In genomic region chr13:34805347-34805746, GRCh38 we compare ENCODE assay signal across 20 cellular contexts.
"Had no signal": no experiment of that assay in that cellular context is flagged by ENCODE, and none has a peak within 500 bp of the region (broad histone marks: within the 10 kb centered on the region; RNA-seq: fewer than 3 reads in every experiment).

No MANE protein-coding gene starts in this region.

- H3K9me3 ChIP-seq: esophagus muscularis mucosa, gastroesophageal sphincter, mucosa of descending colon, ovary, tibial artery, upper lobe of left lung, uterus had no signal

- H3K27me3 ChIP-seq: esophagus muscularis mucosa, gastroesophageal sphincter, ovary, tibial artery, upper lobe of left lung, uterus had no signal

- H3K4me1 ChIP-seq: esophagus muscularis mucosa, gastroesophageal sphincter, tibial artery, upper lobe of left lung, uterus had no signal

- H3K4me3 ChIP-seq: esophagus muscularis mucosa, gastroesophageal sphincter, mucosa of descending colon, ovary, smooth muscle cell, tibial artery, upper lobe of left lung, uterus had no signal

- H3K4me2 ChIP-seq: smooth muscle cell had no signal

- DNase-seq: effector memory CD4-positive, alpha-beta T cell; glutamatergic neuron; islet precursor cell; mammary epithelial cell; mucosa of descending colon; naive thymus-derived CD8-positive, alpha-beta T cell; ovary; right cardiac atrium; stimulated activated CD4-positive, alpha-beta T cell treated with anti-CD3 and anti-CD28 coated beads, Interleukin-4, amount 100 ng/mL, for 1 hour; stimulated activated CD8-positive, alpha-beta memory T cell treated with anti-CD3 and anti-CD28 coated beads, Interleukin-4, amount 100 ng/mL, for 48 hours; stimulated activated naive CD8-positive, alpha-beta T cell treated with anti-CD3 and anti-CD28 coated beads, Interleukin-15, Interleukin-2, amounts not matched to agents 100 U/mL and 50 U/mL, for 24 hours; tibial artery; upper lobe of left lung; uterus had no signal

- H3K27ac ChIP-seq: epithelial cell of prostate, esophagus muscularis mucosa, gastroesophageal sphincter, ovary, tibial artery, upper lobe of left lung, uterus had no signal

- H3K36me3 ChIP-seq: esophagus muscularis mucosa, gastroesophageal sphincter, ovary, tibial artery, upper lobe of left lung, uterus had no signal

- ATAC-seq: gastroesophageal sphincter; left lobe of liver; mucosa of descending colon; naive thymus-derived CD8-positive, alpha-beta T cell; right cardiac atrium; stimulated activated effector memory CD8-positive, alpha-beta T cell treated with anti-CD3 and anti-CD28 coated beads, Interleukin-12 subunit alpha, Interleukin-12 subunit beta, amount 100 ng/mL, for 72 hours; stimulated activated naive CD8-positive, alpha-beta T cell treated with anti-CD3 and anti-CD28 coated beads, Interleukin-15, Interleukin-2, amounts not matched to agents 100 U/mL and 50 U/mL, for 24 hours had no signal
